1 cellular context compared by ENCODE assay signal in the genomic region with DNA sequence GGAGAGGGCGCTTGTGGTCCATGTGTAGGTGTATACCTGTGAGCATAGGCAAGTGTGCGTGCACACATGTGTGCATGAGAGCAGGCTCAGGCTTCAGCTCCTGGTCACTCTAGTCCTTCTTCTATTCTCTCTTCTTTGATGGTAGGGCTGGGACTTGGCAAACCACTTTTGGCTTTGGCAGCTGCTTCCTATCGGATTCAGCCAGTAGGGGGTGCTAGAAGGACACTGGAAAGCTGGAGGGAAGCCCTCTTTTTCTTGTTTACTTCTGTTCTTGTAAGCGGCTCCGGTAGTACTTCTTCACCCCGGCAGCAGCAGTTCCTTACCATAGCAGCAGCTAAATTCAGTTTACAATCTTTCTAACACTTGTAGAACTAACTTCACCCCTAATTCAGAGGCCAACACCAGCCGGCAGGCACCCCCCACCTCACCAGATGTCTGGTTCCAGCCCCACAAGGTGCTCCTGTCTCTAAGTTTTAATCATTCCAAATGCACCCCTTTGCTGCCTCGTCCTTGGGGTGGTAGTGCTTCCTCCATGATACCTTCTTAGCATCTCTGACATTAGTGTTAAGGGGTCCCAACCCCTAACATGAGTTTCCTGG.
TF ChIP-seq lines count a peak whose summit lies in the region.

No MANE protein-coding gene starts in this region.

TF ChIP-seq in WTC11, 78 proteins besides CTCF, POLR2A, EP300 and RAD21 (continued from another document):
- TF ChIP-seq, protein P1, sequence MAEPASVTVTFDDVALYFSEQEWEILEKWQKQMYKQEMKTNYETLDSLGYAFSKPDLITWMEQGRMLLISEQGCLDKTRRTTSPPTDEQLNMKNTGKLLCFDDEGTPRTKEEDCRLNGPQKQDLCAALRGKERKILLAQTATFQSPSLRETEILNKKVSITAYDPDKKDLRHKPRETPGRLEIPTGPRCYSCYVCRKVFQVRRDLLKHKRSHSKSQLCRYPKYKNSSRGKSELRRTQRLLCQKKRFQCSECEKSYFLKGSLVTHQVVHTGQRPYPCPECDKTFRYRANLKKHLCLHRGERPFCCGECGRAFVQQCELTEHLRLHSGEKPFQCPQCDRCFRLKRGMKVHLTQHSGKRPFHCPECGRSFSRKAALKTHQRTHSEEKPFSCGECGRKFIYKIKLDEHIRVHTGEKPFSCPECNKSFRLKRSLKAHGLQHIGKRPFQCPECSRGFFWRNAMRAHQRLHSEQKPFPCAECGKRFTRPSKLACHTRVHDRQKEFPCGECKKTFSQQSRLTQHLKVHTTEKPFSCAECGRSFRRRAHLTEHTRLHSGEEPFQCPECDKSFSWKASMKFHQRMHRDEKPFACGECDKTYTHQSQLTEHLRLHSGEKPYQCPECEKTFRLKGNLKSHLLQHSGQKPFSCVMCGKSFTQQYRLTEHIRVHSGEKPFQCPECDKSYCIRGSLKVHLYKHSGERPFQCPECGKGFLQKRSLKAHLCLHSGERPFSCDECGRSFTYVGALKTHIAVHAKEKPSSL (CRISPR knock-in tag; conservative IDR thresholded peaks at IDR 0.05) = no peak
- TF ChIP-seq, protein P2, sequence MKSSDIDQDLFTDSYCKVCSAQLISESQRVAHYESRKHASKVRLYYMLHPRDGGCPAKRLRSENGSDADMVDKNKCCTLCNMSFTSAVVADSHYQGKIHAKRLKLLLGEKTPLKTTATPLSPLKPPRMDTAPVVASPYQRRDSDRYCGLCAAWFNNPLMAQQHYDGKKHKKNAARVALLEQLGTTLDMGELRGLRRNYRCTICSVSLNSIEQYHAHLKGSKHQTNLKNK (CRISPR knock-in tag; IDR thresholded peaks at IDR 0.05) = no peak
- TF ChIP-seq GTF2I (CRISPR knock-in tag; conservative IDR thresholded peaks at IDR 0.05) (no peak), ZNF121 (CRISPR knock-in tag; IDR thresholded peaks at IDR 0.05) (no peak), NR3C1 (CRISPR knock-in tag; conservative IDR thresholded peaks at IDR 0.05; ENCODE audit: low read depth) (no peak)
- TF ChIP-seq, protein P3, sequence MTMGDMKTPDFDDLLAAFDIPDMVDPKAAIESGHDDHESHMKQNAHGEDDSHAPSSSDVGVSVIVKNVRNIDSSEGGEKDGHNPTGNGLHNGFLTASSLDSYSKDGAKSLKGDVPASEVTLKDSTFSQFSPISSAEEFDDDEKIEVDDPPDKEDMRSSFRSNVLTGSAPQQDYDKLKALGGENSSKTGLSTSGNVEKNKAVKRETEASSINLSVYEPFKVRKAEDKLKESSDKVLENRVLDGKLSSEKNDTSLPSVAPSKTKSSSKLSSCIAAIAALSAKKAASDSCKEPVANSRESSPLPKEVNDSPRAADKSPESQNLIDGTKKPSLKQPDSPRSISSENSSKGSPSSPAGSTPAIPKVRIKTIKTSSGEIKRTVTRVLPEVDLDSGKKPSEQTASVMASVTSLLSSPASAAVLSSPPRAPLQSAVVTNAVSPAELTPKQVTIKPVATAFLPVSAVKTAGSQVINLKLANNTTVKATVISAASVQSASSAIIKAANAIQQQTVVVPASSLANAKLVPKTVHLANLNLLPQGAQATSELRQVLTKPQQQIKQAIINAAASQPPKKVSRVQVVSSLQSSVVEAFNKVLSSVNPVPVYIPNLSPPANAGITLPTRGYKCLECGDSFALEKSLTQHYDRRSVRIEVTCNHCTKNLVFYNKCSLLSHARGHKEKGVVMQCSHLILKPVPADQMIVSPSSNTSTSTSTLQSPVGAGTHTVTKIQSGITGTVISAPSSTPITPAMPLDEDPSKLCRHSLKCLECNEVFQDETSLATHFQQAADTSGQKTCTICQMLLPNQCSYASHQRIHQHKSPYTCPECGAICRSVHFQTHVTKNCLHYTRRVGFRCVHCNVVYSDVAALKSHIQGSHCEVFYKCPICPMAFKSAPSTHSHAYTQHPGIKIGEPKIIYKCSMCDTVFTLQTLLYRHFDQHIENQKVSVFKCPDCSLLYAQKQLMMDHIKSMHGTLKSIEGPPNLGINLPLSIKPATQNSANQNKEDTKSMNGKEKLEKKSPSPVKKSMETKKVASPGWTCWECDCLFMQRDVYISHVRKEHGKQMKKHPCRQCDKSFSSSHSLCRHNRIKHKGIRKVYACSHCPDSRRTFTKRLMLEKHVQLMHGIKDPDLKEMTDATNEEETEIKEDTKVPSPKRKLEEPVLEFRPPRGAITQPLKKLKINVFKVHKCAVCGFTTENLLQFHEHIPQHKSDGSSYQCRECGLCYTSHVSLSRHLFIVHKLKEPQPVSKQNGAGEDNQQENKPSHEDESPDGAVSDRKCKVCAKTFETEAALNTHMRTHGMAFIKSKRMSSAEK (CRISPR knock-in tag; IDR thresholded peaks at IDR 0.05; ENCODE audit: borderline replicate concordance) = no peak
- TF ChIP-seq, protein P4, sequence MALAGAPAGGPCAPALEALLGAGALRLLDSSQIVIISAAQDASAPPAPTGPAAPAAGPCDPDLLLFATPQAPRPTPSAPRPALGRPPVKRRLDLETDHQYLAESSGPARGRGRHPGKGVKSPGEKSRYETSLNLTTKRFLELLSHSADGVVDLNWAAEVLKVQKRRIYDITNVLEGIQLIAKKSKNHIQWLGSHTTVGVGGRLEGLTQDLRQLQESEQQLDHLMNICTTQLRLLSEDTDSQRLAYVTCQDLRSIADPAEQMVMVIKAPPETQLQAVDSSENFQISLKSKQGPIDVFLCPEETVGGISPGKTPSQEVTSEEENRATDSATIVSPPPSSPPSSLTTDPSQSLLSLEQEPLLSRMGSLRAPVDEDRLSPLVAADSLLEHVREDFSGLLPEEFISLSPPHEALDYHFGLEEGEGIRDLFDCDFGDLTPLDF (CRISPR knock-in tag; IDR thresholded peaks at IDR 0.05) = no peak
